In the genomic region with DNA sequence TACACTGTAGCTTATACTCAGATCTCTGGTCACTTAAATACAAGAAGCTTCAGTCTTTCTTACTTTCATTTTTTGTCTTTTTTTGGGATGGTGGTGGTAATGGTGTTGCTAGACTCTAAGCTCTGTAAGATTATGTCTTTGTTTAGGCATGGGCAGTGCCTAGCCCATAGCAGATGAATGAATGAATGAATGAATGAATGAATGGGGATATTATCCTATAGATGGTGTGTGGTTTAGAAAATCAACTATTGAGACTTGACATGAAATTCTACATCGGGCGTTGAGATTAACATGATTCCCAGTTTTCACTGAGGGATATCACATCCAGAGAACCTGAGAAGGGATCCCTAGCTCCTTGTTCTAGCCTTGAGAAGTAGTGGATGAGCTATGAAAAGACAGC, we compare ENCODE assay signal across 7 cellular contexts.
"Had no signal": no experiment of that assay in that cellular context is flagged by ENCODE, and none has a peak within 500 bp of the region (broad histone marks: within the 10 kb centered on the region; RNA-seq: fewer than 3 reads in every experiment).

No MANE protein-coding gene starts in this region.

- H3K9ac ChIP-seq: KMS-11 had no signal

- H3K27ac Mint-ChIP-seq: IgD-negative memory B cell had no signal

- FAIRE-seq: HTR-8/SVneo had no signal

- DNase-seq: Karpas-422, KBM-7, KG1 had no signal

- H3K27ac ChIP-seq: HL-60, KMS-11 had no signal

- H3K4me3 Mint-ChIP-seq: IgD-negative memory B cell had no signal

- H3K4me1 Mint-ChIP-seq: IgD-negative memory B cell had no signal

- H3K9me3 Mint-ChIP-seq: IgD-negative memory B cell had no signal

- H3K4me2 ChIP-seq: KMS-11 had no signal
